9 cellular contexts compared by ENCODE assay signal in the genomic region with DNA sequence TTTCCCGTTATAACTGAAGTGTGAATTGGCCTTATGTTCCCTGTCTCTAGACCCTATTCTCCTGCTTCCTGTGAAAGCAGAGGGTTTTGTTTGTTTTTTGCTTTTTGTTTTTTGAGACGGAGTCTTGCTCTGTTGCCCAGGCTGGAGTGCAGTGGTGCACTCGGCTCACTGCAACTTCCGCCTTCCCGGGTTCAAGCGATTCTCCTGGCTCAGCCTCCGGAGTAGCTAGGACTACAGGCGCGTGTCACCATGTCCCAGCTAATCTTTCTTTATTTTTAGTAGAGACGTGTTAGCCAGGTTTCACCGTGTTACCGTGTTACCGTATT. TPM values are rescaled to one million over a fixed set of nuclear protein-coding genes. Genes with fewer than 3 reads are reported as not detected.
DNase-seq lines count a peak whose midpoint lies in the region; ATAC-seq and TF ChIP-seq lines count a peak whose summit lies in the region.
"Had no signal": no experiment of that assay in that cellular context is flagged by ENCODE, and none has a peak within 500 bp of the region (broad histone marks: within the 10 kb centered on the region; RNA-seq: fewer than 3 reads in every experiment).

No MANE protein-coding gene starts in this region.

- H3K4me3 ChIP-seq in brain microvascular endothelial cell (ENCODE audit: low read depth, low read length) (peak overlapping the region; percentile 49), kidney epithelial cell (ENCODE audit: low read depth, low read length) (peak overlapping the region; percentile 48), SJCRH30 (no peak overlapping the region)

- in situ Hi-C loops in brain microvascular endothelial cell (cut with HindIII; ENCODE audit: low pct_ligation_motif_present, low sequenced_read_pairs): no loop called here

- H3K4me3 Mint-ChIP-seq in IgD-negative memory B cell: peak overlapping the region in 3 of 4 donors; percentile 80 to 91 (median 89)
- H3K4me3 Mint-ChIP-seq in stimulated activated naive B cell treated with anti-CD40 and anti-IgM and Interleukin-4, amounts not matched to agents 10 μg/mL and 1 μg/mL and 100 μg/mL, for 72 hours: peak overlapping the region; percentile 82 to 89

- H3K36me3 ChIP-seq in brain microvascular endothelial cell (replicated peaks): peaks cover 2% of the 10 kb centered on the region
- H3K36me3 ChIP-seq in kidney epithelial cell (ENCODE audit: control insufficient read depth, insufficient read depth, low read length): no peaks in the 10 kb centered on the region
- no peaks in the 10 kb centered on the region for H3K36me3 ChIP-seq in SJCRH30

- H3K27me3 Mint-ChIP-seq in IgD-negative memory B cell: no peaks in the 10 kb centered on the region
- peaks cover 5 to 20% of the 10 kb centered on the region in 2 donors for H3K27me3 Mint-ChIP-seq in stimulated activated naive B cell treated with anti-CD40 and anti-IgM and Interleukin-4, amounts not matched to agents 10 μg/mL and 1 μg/mL and 100 μg/mL, for 72 hours

- H3K27ac ChIP-seq in brain microvascular endothelial cell (no peak overlapping the region), SJCRH30 (no peak overlapping the region)

- TF ChIP-seq CTCF in brain microvascular endothelial cell (IDR thresholded peaks at IDR 0.05; ENCODE audit: low read depth, low read length, missing control alignments) (no peak), kidney epithelial cell (IDR thresholded peaks at IDR 0.05; ENCODE audit: insufficient read depth, low read length, poor library complexity, severe bottlenecking) (no peak)

- H3K4me1 Mint-ChIP-seq in IgD-negative memory B cell: peaks cover 0 to 10% (median 3%) of the 10 kb centered on the region in 3 donors
- H3K4me1 Mint-ChIP-seq in stimulated activated naive B cell treated with anti-CD40 and anti-IgM and Interleukin-4, amounts not matched to agents 10 μg/mL and 1 μg/mL and 100 μg/mL, for 72 hours: peaks cover 17 to 20% of the 10 kb centered on the region in 2 donors

- H3K4me1 ChIP-seq in SJCRH30: no peaks in the 10 kb centered on the region

- no peak for DNase-seq in brain microvascular endothelial cell
- no peak for DNase-seq in kidney epithelial cell (ENCODE audit: low read depth)
- DNase-seq in stimulated activated naive B cell treated with anti-CD40 and anti-IgM and Interleukin-4, amounts not matched to agents 10 μg/mL and 1 μg/mL and 100 μg/mL, for 72 hours: no peak
- no peak for DNase-seq in NCI-H187 (lab: John Stamatoyannopoulos, UW)
- no peak for DNase-seq in SJCRH30
- DNase-seq in NCI-H510A treated with DMSO at 0.1 percent for 48 hours (lab: John Stamatoyannopoulos, UW): no peak

- peak overlapping the region in 1 of 3 donors; percentile 71 for H3K27ac Mint-ChIP-seq in IgD-negative memory B cell
- H3K27ac Mint-ChIP-seq in stimulated activated naive B cell treated with anti-CD40 and anti-IgM and Interleukin-4, amounts not matched to agents 10 μg/mL and 1 μg/mL and 100 μg/mL, for 72 hours: no peak overlapping the region

- no peaks in the 10 kb centered on the region for H3K9me3 Mint-ChIP-seq in IgD-negative memory B cell
- H3K9me3 Mint-ChIP-seq in stimulated activated naive B cell treated with anti-CD40 and anti-IgM and Interleukin-4, amounts not matched to agents 10 μg/mL and 1 μg/mL and 100 μg/mL, for 72 hours: no peaks in the 10 kb centered on the region

- H3K36me3 Mint-ChIP-seq in IgD-negative memory B cell: no peaks in the 10 kb centered on the region
- peaks cover 23 to 30% of the 10 kb centered on the region in 2 donors for H3K36me3 Mint-ChIP-seq in stimulated activated naive B cell treated with anti-CD40 and anti-IgM and Interleukin-4, amounts not matched to agents 10 μg/mL and 1 μg/mL and 100 μg/mL, for 72 hours

- H3K27me3 ChIP-seq in brain microvascular endothelial cell (replicated peaks) (no peaks in the 10 kb centered on the region), kidney epithelial cell (ENCODE audit: control insufficient read depth, insufficient read depth, low read length) (peaks cover 3% of the 10 kb centered on the region), SJCRH30 (no peaks in the 10 kb centered on the region)

- H3K9me3 ChIP-seq in SJCRH30 (replicated peaks): no peaks in the 10 kb centered on the region

- ATAC-seq in stimulated activated naive B cell treated with anti-CD40 and anti-IgM and Interleukin-4, amounts not matched to agents 10 μg/mL and 1 μg/mL and 100 μg/mL, for 72 hours (replicated peaks): no peak
- no peak for ATAC-seq in GM18520 (IDR thresholded peaks at IDR 0.05; ENCODE audit: unreplicated experiment)

RNA-seq across cellular contexts. Expression of a gene that starts 0.7 kb away (rescaled TPM):
- polyA plus RNA-seq in IgD-negative memory B cell: 1.2 TPM
- total RNA-seq in kidney epithelial cell: not detected in 2 replicates
- total RNA-seq in SJCRH30 (2014; rRNA removed; shearing (Covaris generic)): 0.15 TPM in 1 of 2 replicates, not detected in the other

RNA-seq across cellular contexts. Expression of a gene that starts 19.1 kb away (rescaled TPM):
- polyA plus RNA-seq in IgD-negative memory B cell: 12.7 TPM
- 40.7 and 45.0 TPM in 2 replicates for total RNA-seq in kidney epithelial cell
- 11.4 and 11.5 TPM in 2 replicates for total RNA-seq in SJCRH30 (2014; rRNA removed; shearing (Covaris generic))

RNA-seq across cellular contexts. Expression of a gene that starts 24.5 kb away (rescaled TPM):
- polyA plus RNA-seq in IgD-negative memory B cell: 17.5 TPM
- 33.4 and 66.2 TPM in 2 replicates for total RNA-seq in kidney epithelial cell
- 70.2 and 71.9 TPM in 2 replicates for total RNA-seq in SJCRH30 (2014; rRNA removed; shearing (Covaris generic))

RNA-seq across cellular contexts. Expression of a gene that starts 30.6 kb away (rescaled TPM):
- 272 TPM for polyA plus RNA-seq in IgD-negative memory B cell
- total RNA-seq in kidney epithelial cell: 56.5 and 57.8 TPM in 2 replicates
- total RNA-seq in SJCRH30 (2014; rRNA removed; shearing (Covaris generic)): 40.9 and 45.3 TPM in 2 replicates

RNA-seq across cellular contexts. Expression of a gene that starts 44.0 kb away (rescaled TPM):
- polyA plus RNA-seq in IgD-negative memory B cell: 1.0 TPM
- not detected in 2 replicates for total RNA-seq in kidney epithelial cell
- not detected in 2 replicates for total RNA-seq in SJCRH30 (2014; rRNA removed; shearing (Covaris generic))
- total RNA-seq: lower leg skin had no signal
